1 cellular context compared by ENCODE assay signal in the genomic region with DNA sequence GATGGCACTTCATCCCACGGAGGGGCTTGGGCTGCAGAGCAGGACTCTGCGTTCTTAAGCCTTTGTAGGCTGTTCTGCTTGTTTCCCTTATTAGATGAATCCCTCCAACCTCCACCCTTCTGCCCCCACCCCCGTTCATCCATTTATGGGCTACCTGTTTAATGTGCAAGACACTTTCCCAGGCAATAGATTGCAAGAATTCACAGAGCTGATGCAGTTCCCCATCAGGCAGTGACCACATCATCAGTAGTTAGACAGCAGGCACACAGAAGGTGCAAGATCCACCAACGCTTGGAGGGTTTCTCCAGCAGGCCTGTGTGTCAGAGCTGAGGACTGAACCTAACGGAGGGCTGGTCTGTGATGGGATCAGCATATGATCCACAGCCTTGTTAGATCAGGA.
TF ChIP-seq lines count a peak whose summit lies in the region.

No MANE protein-coding gene starts in this region.

TF ChIP-seq in IMR-90, 13 proteins besides CTCF, POLR2A, EP300 and RAD21:
- TF ChIP-seq RCOR1 (IDR thresholded peaks at IDR 0.05; ENCODE audit: insufficient replicate concordance, low read length): no peak
- no peak for TF ChIP-seq FOS (IDR thresholded peaks at IDR 0.05; ENCODE audit: low read depth, low read length)
- no peak for TF ChIP-seq ELK1 (IDR thresholded peaks at IDR 0.05; ENCODE audit: borderline replicate concordance, low read depth, low read length)
- no peak for TF ChIP-seq MXI1 (IDR thresholded peaks at IDR 0.05; ENCODE audit: borderline replicate concordance, low read depth, low read length)
- TF ChIP-seq MAFK (IDR thresholded peaks at IDR 0.05; ENCODE audit: low read depth, low read length): no peak
- TF ChIP-seq, protein P1, sequence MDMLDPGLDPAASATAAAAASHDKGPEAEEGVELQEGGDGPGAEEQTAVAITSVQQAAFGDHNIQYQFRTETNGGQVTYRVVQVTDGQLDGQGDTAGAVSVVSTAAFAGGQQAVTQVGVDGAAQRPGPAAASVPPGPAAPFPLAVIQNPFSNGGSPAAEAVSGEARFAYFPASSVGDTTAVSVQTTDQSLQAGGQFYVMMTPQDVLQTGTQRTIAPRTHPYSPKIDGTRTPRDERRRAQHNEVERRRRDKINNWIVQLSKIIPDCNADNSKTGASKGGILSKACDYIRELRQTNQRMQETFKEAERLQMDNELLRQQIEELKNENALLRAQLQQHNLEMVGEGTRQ (IDR thresholded peaks at IDR 0.05; ENCODE audit: low read depth, low read length): no peak
- TF ChIP-seq BHLHE40 (IDR thresholded peaks at IDR 0.05; ENCODE audit: low read depth, low read length): no peak
- TF ChIP-seq RFX5 (IDR thresholded peaks at IDR 0.05; ENCODE audit: low read depth, low read length): no peak
- no peak for TF ChIP-seq CHD1 (IDR thresholded peaks at IDR 0.05; ENCODE audit: low read depth, low read length)
- no peak for TF ChIP-seq CEBPB (IDR thresholded peaks at IDR 0.05; ENCODE audit: low read depth, low read length)
- no peak for TF ChIP-seq NFE2L2 (IDR thresholded peaks at IDR 0.05; ENCODE audit: low read depth, low read length)
- no peak for TF ChIP-seq MAZ (IDR thresholded peaks at IDR 0.05; ENCODE audit: borderline replicate concordance, low read depth, low read length)
- no peak for TF ChIP-seq SMC3 (IDR thresholded peaks at IDR 0.05; ENCODE audit: low read depth, low read length)
